1 cellular context compared by ENCODE assay signal in genomic region chr1:116794804-116795481, GRCh38.
TF ChIP-seq lines count a peak whose summit lies in the region.

No MANE protein-coding gene starts in this region.

TF ChIP-seq in GM23338, 12 proteins besides CTCF, POLR2A, EP300 and RAD21 (continued from another document):
- no peak for TF ChIP-seq ZNF462 (CRISPR knock-in tag; IDR thresholded peaks at IDR 0.05)
- no peak for TF ChIP-seq STAT1 (IDR thresholded peaks at IDR 0.05; ENCODE audit: unreplicated experiment)
- TF ChIP-seq ZNF331 (CRISPR knock-in tag; IDR thresholded peaks at IDR 0.05; ENCODE audit: low read depth): no peak
- TF ChIP-seq ZNF114 (CRISPR knock-in tag; IDR thresholded peaks at IDR 0.05): no peak
- no peak for TF ChIP-seq POLR2AphosphoS5 (IDR thresholded peaks at IDR 0.05; ENCODE audit: low read depth)
